Comparison of ENCODE assay signal across 1 cellular context in genomic region chr5:60820593-60821487, GRCh38.
A peak's percentile ranks its signal among the peaks of the same experiment; 100 is the strongest.
TF ChIP-seq lines count a peak whose summit lies in the region.

No MANE protein-coding gene starts in this region.

TF ChIP-seq in K562, 482 proteins besides CTCF, POLR2A, EP300 and RAD21 (continued from another document):
- peak; percentile 68 for TF ChIP-seq E2F8 (IDR thresholded peaks at IDR 0.05; ENCODE audit: low read depth, partially characterized antibody)
- TF ChIP-seq MLX (CRISPR knock-in tag; conservative IDR thresholded peaks at IDR 0.05), result no peak
- TF ChIP-seq L3MBTL2 (IDR thresholded peaks at IDR 0.05), result peak; percentile 81
- no peak for TF ChIP-seq TAF1 (IDR thresholded peaks at IDR 0.05; ENCODE audit: control insufficient read depth, extremely low read depth, insufficient read depth, low read length, severe bottlenecking)
- TF ChIP-seq ARNT (IDR thresholded peaks at IDR 0.05), result peak in 1 of 2 experiments; percentile 84; a peak in 2 of 4 replicates
- peak; percentile 47; the same call in 1 of the 2 replicates for TF ChIP-seq MTA3 (IDR thresholded peaks at IDR 0.05; ENCODE audit: borderline replicate concordance)
- TF ChIP-seq CBX3 (IDR thresholded peaks at IDR 0.05; ENCODE audit: borderline replicate concordance in 1 of 2, low read length in 2 of 2), result peak in 1 of 2 experiments; percentile 26; a peak in 1 of 3 replicates
- TF ChIP-seq STAG1 (CRISPR knock-in tag; IDR thresholded peaks at IDR 0.05; ENCODE audit: borderline replicate concordance), result no peak
- TF ChIP-seq KLF16 (IDR thresholded peaks at IDR 0.05), result peak; percentile 64; the same call in 1 of the 2 replicates
- peak; percentile 83 for TF ChIP-seq SMARCE1 (IDR thresholded peaks at IDR 0.05)
- peak; percentile 21; the same call in 1 of the 2 replicates for TF ChIP-seq TAF7 (tag; IDR thresholded peaks at IDR 0.05)
- TF ChIP-seq KAT2B (IDR thresholded peaks at IDR 0.05; ENCODE audit: low read depth, low read length), result no peak
- TF ChIP-seq CBX5 (IDR thresholded peaks at IDR 0.05; ENCODE audit: borderline replicate concordance, low read depth), result no peak
- no peak for TF ChIP-seq TARDBP (IDR thresholded peaks at IDR 0.05)
- 0 out of 2 replicates have a peak, but pooled peaks have one; percentile 42 for TF ChIP-seq E2F3 (CRISPR knock-in tag; IDR thresholded peaks at IDR 0.05)
- no peak for TF ChIP-seq IRF1 (CRISPR knock-in tag; IDR thresholded peaks at IDR 0.05; ENCODE audit: borderline replicate concordance)
- peak in 1 of 2 experiments; percentile 22; a peak in 1 of 4 replicates for TF ChIP-seq HDAC1 (IDR thresholded peaks at IDR 0.05)
- peak; percentile 90 for TF ChIP-seq TAL1 (IDR thresholded peaks at IDR 0.05)
- TF ChIP-seq GTF3C2 (IDR thresholded peaks at IDR 0.05; ENCODE audit: borderline replicate concordance, extremely low read depth, insufficient read length), result no peak
- no peak for TF ChIP-seq ZFP36 (IDR thresholded peaks at IDR 0.05; ENCODE audit: low read depth, low read length, partially characterized antibody)
- TF ChIP-seq HDGF (IDR thresholded peaks at IDR 0.05), result peak; percentile 39; the same call in 1 of the 2 replicates
- peak; percentile 17 for TF ChIP-seq BRD9 (IDR thresholded peaks at IDR 0.05; ENCODE audit: low read depth, partially characterized antibody)
- no peak for TF ChIP-seq CBX2 (IDR thresholded peaks at IDR 0.05; ENCODE audit: insufficient read depth, low read length, poor library complexity, severe bottlenecking)
- TF ChIP-seq ZNF589 (CRISPR knock-in tag; IDR thresholded peaks at IDR 0.05; ENCODE audit: low read depth), result peak; percentile 85
- TF ChIP-seq TEAD1 (CRISPR knock-in tag; IDR thresholded peaks at IDR 0.05), result 0 out of 4 replicates have a peak, but pooled peaks of 1 of the 2 experiments have one; percentile 9
- TF ChIP-seq ZNF512 (tag; IDR thresholded peaks at IDR 0.05), result no peak
